In the genomic region with DNA sequence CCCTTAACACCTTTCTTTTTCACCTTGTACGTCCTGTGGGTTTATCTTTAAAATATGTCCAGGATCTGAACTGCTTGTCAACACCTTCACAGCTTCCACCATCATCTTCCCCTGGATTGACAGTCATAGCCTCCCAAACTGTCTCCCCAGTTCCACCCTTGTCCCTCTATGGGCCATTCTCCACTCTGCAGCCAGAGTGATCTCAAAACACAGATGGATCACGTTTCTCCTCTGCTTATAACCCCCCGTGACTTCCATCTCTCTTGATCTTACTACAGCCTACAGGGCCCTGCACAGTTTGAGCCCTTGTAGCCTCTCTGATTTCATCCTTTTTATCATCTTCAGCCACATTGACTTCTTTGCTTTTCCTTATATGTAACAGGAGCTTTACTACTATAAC, we compare ENCODE assay signal across 21 cellular contexts. TPM values are rescaled to one million over a fixed set of nuclear protein-coding genes. Genes with fewer than 3 reads are reported as not detected.
"Had no signal": no experiment of that assay in that cellular context is flagged by ENCODE, and none has a peak within 500 bp of the region (broad histone marks: within the 10 kb centered on the region; RNA-seq: fewer than 3 reads in every experiment).

No MANE protein-coding gene starts in this region.

- H3K27ac ChIP-seq: breast epithelium, neutrophil had no signal

- H3K4me3 ChIP-seq: breast epithelium had no signal

- H3K9me3 Mint-ChIP-seq: activated T-cell treated with anti-CD3 and anti-CD28 coated beads, Interleukin-2, amount 50 U/mL, for 72 hours; naive thymus-derived CD4-positive, alpha-beta T cell; stimulated activated naive B cell treated with anti-CD40 and anti-IgM and Interleukin-4, amounts not matched to agents 10 μg/mL and 1 μg/mL and 100 μg/mL, for 72 hours; T-cell had no signal

- H3K27ac Mint-ChIP-seq: activated T-cell treated with anti-CD3 and anti-CD28 coated beads, Interleukin-2, amount 50 U/mL, for 72 hours; naive thymus-derived CD4-positive, alpha-beta T cell; stimulated activated naive B cell treated with anti-CD40 and anti-IgM and Interleukin-4, amounts not matched to agents 10 μg/mL and 1 μg/mL and 100 μg/mL, for 72 hours; T-cell had no signal

- H3K36me3 ChIP-seq: breast epithelium, neutrophil had no signal

- H3K4me3 Mint-ChIP-seq: activated T-cell treated with anti-CD3 and anti-CD28 coated beads, Interleukin-2, amount 50 U/mL, for 72 hours; naive thymus-derived CD4-positive, alpha-beta T cell; stimulated activated naive B cell treated with anti-CD40 and anti-IgM and Interleukin-4, amounts not matched to agents 10 μg/mL and 1 μg/mL and 100 μg/mL, for 72 hours; T-cell had no signal

- H3K9me3 ChIP-seq: breast epithelium, neutrophil had no signal

- H3K36me3 Mint-ChIP-seq: naive thymus-derived CD4-positive, alpha-beta T cell; stimulated activated naive B cell treated with anti-CD40 and anti-IgM and Interleukin-4, amounts not matched to agents 10 μg/mL and 1 μg/mL and 100 μg/mL, for 72 hours; T-cell had no signal

- DNase-seq: activated CD4-positive, alpha-beta T cell treated with anti-CD3 and anti-CD28 coated beads, Interleukin-2, amount 50 U/mL, for 1 hour; activated CD8-positive, alpha-beta memory T cell treated with anti-CD3 and anti-CD28 coated beads, Interleukin-2, amount 50 U/mL, for 4 hours; activated effector memory CD4-positive, alpha-beta T cell treated with anti-CD3 and anti-CD28 coated beads, Interleukin-2, amount 50 U/mL, for 16 hours; activated naive CD4-positive, alpha-beta T cell treated with anti-CD3 and anti-CD28 coated beads, Interleukin-2, amount 50 U/mL, for 16 hours; activated T-cell treated with anti-CD3 and anti-CD28 coated beads, Interleukin-2, amount 50 U/mL, for 72 hours; aorta; cerebellar nuclear complex; effector CD4-positive, alpha-beta T cell; mesenchymal stem cell; naive thymus-derived CD4-positive, alpha-beta T cell; posterior cingulate gyrus; stimulated activated naive B cell treated with anti-CD40 and anti-IgM and Interleukin-4, amounts not matched to agents 10 μg/mL and 1 μg/mL and 100 μg/mL, for 72 hours; T-cell; T1000 had no signal

RNA-seq across cellular contexts. Expression of gene INSRR, which starts 4.3 kb away (rescaled TPM):
- total RNA-seq: esophagus mucosa, fibroblast of villous mesenchyme, lower leg skin, renal cortical epithelial cell had no signal
- polyA plus RNA-seq: aorta; naive thymus-derived CD4-positive, alpha-beta T cell had no signal

RNA-seq across cellular contexts. Expression of gene NTRK1, which starts 6.0 kb away (rescaled TPM):
- total RNA-seq: fibroblast of villous mesenchyme, renal cortical epithelial cell had no signal

RNA-seq across cellular contexts. Expression of gene SH2D2A, which starts 38.0 kb away (rescaled TPM):
- total RNA-seq: fibroblast of villous mesenchyme, urinary bladder had no signal
